ENCODE assay signal across 21 cellular contexts in the genomic region with DNA sequence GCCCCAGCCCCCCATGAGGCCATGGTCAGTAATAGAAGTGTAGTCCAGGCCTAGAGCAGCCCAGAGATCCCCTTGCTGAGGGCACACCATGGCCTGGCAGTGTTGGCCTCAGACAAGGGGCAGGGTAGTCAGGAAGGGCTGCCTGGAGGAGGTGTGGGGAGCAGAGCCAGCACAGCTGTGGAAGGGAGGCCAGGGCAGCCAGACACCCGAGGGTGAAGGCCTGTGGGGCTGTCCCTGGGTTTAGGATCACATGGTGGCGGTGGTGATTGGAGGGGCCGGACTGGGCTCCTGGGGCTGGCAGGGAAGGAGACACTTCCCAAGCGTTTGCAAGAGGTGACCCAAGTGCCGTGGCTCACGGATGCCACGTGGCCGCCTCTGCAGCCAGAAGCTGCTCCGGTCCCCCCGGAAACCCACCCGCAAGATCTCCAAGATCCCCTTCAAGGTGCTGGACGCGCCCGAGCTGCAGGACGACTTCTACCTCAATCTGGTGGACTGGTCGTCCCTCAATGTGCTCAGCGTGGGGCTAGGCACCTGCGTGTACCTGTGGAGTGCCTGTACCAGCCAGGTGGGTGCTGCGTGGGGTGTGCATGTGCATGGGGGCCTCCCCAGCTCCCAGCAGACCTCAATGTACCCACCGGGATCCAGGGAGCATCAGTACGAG. TPM values are rescaled to one million over a fixed set of nuclear protein-coding genes. Genes with fewer than 3 reads are reported as not detected.
DNase-seq lines count a peak whose midpoint lies in the region; ATAC-seq, FAIRE-seq and TF ChIP-seq lines count a peak whose summit lies in the region.
"Had no signal": no experiment of that assay in that cellular context is flagged by ENCODE, and none has a peak within 500 bp of the region (broad histone marks: within the 10 kb centered on the region; RNA-seq: fewer than 3 reads in every experiment).

No MANE protein-coding gene starts in this region.

- no peaks in the 10 kb centered on the region for H3K27me3 ChIP-seq in K562 (ENCODE audit: control insufficient read depth in 2 of 2, insufficient read depth in 2 of 2, low read length in 2 of 2)
- H3K27me3 ChIP-seq in neuronal stem cell (ENCODE audit: control insufficient read depth in 3 of 3, insufficient read depth in 3 of 3, low read depth in 1 of 3, low read length in 3 of 3) = no peaks in the 10 kb centered on the region

- no peak overlapping the region for H3K4me2 ChIP-seq in A549
- no peak overlapping the region for H3K4me2 ChIP-seq in K562 (ENCODE audit: insufficient read depth, low read length)
- H3K4me2 ChIP-seq in neuronal stem cell (ENCODE audit: insufficient read depth, low read length, poor library complexity, severe bottlenecking) = no peak overlapping the region
- H3K4me2 ChIP-seq: GM23338 had no signal

- no peak overlapping the region for H4K91ac ChIP-seq in neuronal stem cell (ENCODE audit: low read depth, low read length, poor library complexity)

- H3K4ac ChIP-seq in neuronal stem cell (ENCODE audit: low read length) = no peak overlapping the region

- TF ChIP-seq POLR2A in A549 (IDR thresholded peaks at IDR 0.05; ENCODE audit: low read length) (no peak), K562 (conservative IDR thresholded peaks at IDR 0.05) (no peak)

- peak overlapping the region; percentile 31 for H2BK120ac ChIP-seq in neuronal stem cell (ENCODE audit: low read depth, low read length)

- POLR2A ChIA-PET in A549 (lab: Yijun Ruan, JAX) = no interaction called here
- POLR2A ChIA-PET in K562 (lab: Yijun Ruan, JAX) = interaction anchor here (0.6 to 1.8 kb wide), 6 partner anchors 8 to 106 kb away, joined by 3 to 6 read pairs (median 3); no protein-coding TSS in a partner anchor

- no peak overlapping the region for H3K18ac ChIP-seq in neuronal stem cell (ENCODE audit: low read length)

- H2BK15ac ChIP-seq in neuronal stem cell (ENCODE audit: low read length) = no peak overlapping the region

- H2BK5ac ChIP-seq in neuronal stem cell (ENCODE audit: low read length) = no peak overlapping the region

- H3K4me3 ChIP-seq in A549 (no peak overlapping the region), K562 (no peak overlapping the region), neuronal stem cell (ENCODE audit: low read length in 2 of 2) (no peak overlapping the region)
- H3K4me3 ChIP-seq: GM23338 had no signal

- no peak overlapping the region for H4K8ac ChIP-seq in neuronal stem cell (ENCODE audit: low read depth, low read length)

- H3K9ac ChIP-seq in K562 (ENCODE audit: insufficient read depth in 1 of 2, low read depth in 2 of 2, low read length in 2 of 2) (peak overlapping the region in 1 of 2 experiments; percentile 17; a peak in 1 of 4 replicates), neuronal stem cell (ENCODE audit: low read depth, low read length, poor library complexity) (no peak overlapping the region)

- peak overlapping the region; percentile 75 for H3K23ac ChIP-seq in neuronal stem cell (ENCODE audit: low read depth, low read length, poor library complexity)

- H2BK12ac ChIP-seq in neuronal stem cell (ENCODE audit: low read length) = no peak overlapping the region

- BruUV-seq in K562 (replicated peaks; lab: Mats Ljungman, UMichigan) = no TSS peak

- intact Hi-C loops in K562 (cut with micrococcal nuclease) = no loop called here

- TF ChIP-seq CTCF in A549 (IDR thresholded peaks at IDR 0.05) (no peak), K562 (IDR thresholded peaks at IDR 0.05 in 2 of 3, conservative IDR thresholded peaks at IDR 0.05 in 1 of 3; ENCODE audit: insufficient read depth in 2 of 3, low read depth in 1 of 3, low read length in 3 of 3) (no peak)

- H2AFZ ChIP-seq in K562 (ENCODE audit: low read depth, low read length) (no peak overlapping the region), neuronal stem cell (ENCODE audit: low read length) (no peak overlapping the region)
- H2AFZ ChIP-seq: GM23338 had no signal

- no peaks in the 10 kb centered on the region for H3K9me3 ChIP-seq in A549
- H3K9me3 ChIP-seq in K562 (replicated peaks; ENCODE audit: control insufficient read depth, insufficient read depth, low read depth, low read length) = no peaks in the 10 kb centered on the region
- H3K9me3 ChIP-seq in neuronal stem cell (replicated peaks in 1 of 2; ENCODE audit: control insufficient read depth in 2 of 2, insufficient read depth in 1 of 2, low read depth in 1 of 2, low read length in 2 of 2) = no peaks in the 10 kb centered on the region
- H3K9me3 ChIP-seq: Caco-2 had no signal

- peaks cover 2% of the 10 kb centered on the region for H3K9me1 ChIP-seq in K562 (ENCODE audit: control insufficient read depth, insufficient read depth, low read length)

- H3K36me3 ChIP-seq in K562 (ENCODE audit: control insufficient read depth, insufficient read depth, low read length) (peaks cover 67% of the 10 kb centered on the region; the same call in 1 of the 3 replicates), neuronal stem cell (replicated peaks in 1 of 2; ENCODE audit: control insufficient read depth in 2 of 2, insufficient read depth in 2 of 2, low read length in 2 of 2) (peaks cover 43 to 81% of the 10 kb centered on the region in 2 donors)

- TF ChIP-seq RAD21 in A549 (conservative IDR thresholded peaks at IDR 0.05 in 1 of 2, IDR thresholded peaks at IDR 0.05 in 1 of 2) (no peak), K562 (CRISPR knock-in tag; conservative IDR thresholded peaks at IDR 0.05 in 1 of 2, IDR thresholded peaks at IDR 0.05 in 1 of 2) (no peak)

- ATAC-seq in A549 (no peak), K562 (no peak)
- ATAC-seq: HCT116 had no signal

- TF ChIP-seq EP300 in A549 (IDR thresholded peaks at IDR 0.05) (no peak), K562 (IDR thresholded peaks at IDR 0.05; ENCODE audit: low read length) (no peak)

- in situ Hi-C loops in K562 (cut with MboI) = no loop called here

- H3K4me1 ChIP-seq in A549 (no peaks in the 10 kb centered on the region), K562 (replicated peaks in 1 of 2; ENCODE audit: control insufficient read depth in 2 of 2, insufficient read depth in 2 of 2, low read length in 2 of 2) (peaks cover 0 to 45% of the 10 kb centered on the region in 2 experiments; a peak in 2 of 5 replicates), neuronal stem cell (ENCODE audit: control insufficient read depth in 2 of 2, insufficient read depth in 1 of 2, low read depth in 1 of 2, low read length in 2 of 2) (no peaks in the 10 kb centered on the region)
- H3K4me1 ChIP-seq: Caco-2 had no signal

- H3K27ac ChIP-seq in A549 (no peak overlapping the region), K562 (ENCODE audit: extremely low read depth, low read depth, low read length) (no peak overlapping the region), neuronal stem cell (replicated peaks; ENCODE audit: low read length) (no peak overlapping the region)

- no peak for DNase-seq in A549 (ENCODE audit: low read depth in 1 of 2, low spot score in 1 of 2)
- no peak for DNase-seq in K562 (ENCODE audit: extremely low read depth in 1 of 4, low spot score in 3 of 4)
- DNase-seq in neuronal stem cell (ENCODE audit: low spot score) = no peak
- DNase-seq in NCI-H1436 treated with DMSO at 0.1 percent for 48 hours (lab: John Stamatoyannopoulos, UW) = no peak
- DNase-seq in SK-N-DZ (ENCODE audit: low spot score) = no peak
- DNase-seq in COLO829 (ENCODE audit: low spot score) = no peak
- DNase-seq: 8988T; C1 segment of cervical spinal cord; Caco-2; CD4-positive, alpha-beta memory T cell; DMS153; DND-41; H9 had no signal

- CTCF ChIA-PET in A549 (lab: Yijun Ruan, JAX) = interaction anchor here (0.6 to 1.3 kb wide), 5 partner anchors 11 to 201 kb away, joined by 3 read pairs; partner anchors contain the start of gene GIPC3
- CTCF ChIA-PET in K562 (lab: Yijun Ruan, JAX; ENCODE audit: low intra/inter-chr PET ratio) = no interaction called here

- 87% methylated on average over 6 of the region's 21 CpGs for WGBS in A549 (ENCODE audit: missing lambda C conversion rate)
- WGBS in K562 (ENCODE audit: insufficient coverage, low coverage, missing lambda C conversion rate) = 94% methylated on average over 17 of the region's 21 CpGs
- no CpG with 5 or more reads among the region's 21 CpGs for WGBS in neuronal stem cell (ENCODE audit: extremely low coverage in 2 of 2, insufficient read length in 2 of 2, insufficient replicate concordance in 1 of 2), 2 donors

- no peak overlapping the region for H3K14ac ChIP-seq in neuronal stem cell (ENCODE audit: low read length)

- FAIRE-seq in A549 (lab: Jason Lieb, UNC) (no peak), K562 (lab: Jason Lieb, UNC) (no peak)
- FAIRE-seq: G401.6, GM12891, GM18507 had no signal

- H4K20me1 ChIP-seq in K562 (replicated peaks; ENCODE audit: control insufficient read depth, insufficient read depth, low read length) = peaks cover 7% of the 10 kb centered on the region; the same call in 1 of the 2 replicates

- H3K79me2 ChIP-seq in K562 (ENCODE audit: control insufficient read depth, insufficient read depth, low read length) = peaks cover 14% of the 10 kb centered on the region

- no peak overlapping the region for H2AK5ac ChIP-seq in neuronal stem cell (ENCODE audit: low read depth, low read length)

- H3K79me1 ChIP-seq in neuronal stem cell (ENCODE audit: low read depth, low read length) = peaks cover 19% of the 10 kb centered on the region

RNA-seq across cellular contexts. Expression of gene TEKTIP1, which starts 11.6 kb away (rescaled TPM):
- polyA plus RNA-seq in A549 (2011; rRNA removed) (not detected in 2 replicates), A549 (2017; fragmentation: RNase III; extraction: RNeasy Plus Mini Kit Qiagen cat#74134 plus additional on column Dnase treatment) (not detected in 3 replicates), K562 (2011; rRNA removed) (not detected in 2 replicates), K562 (2014; fragmentation: Illumina TruSeq; extraction: Trizol) (not detected in 2 replicates), K562 (2014; fragmentation: Nextera tagmentation; extraction: Ambion mirVana) (not detected), K562 (2014; rRNA removed) (not detected in 2 replicates)
- polyA plus RNA-seq in A549 (2012; cell fraction: cytosol; rRNA removed) = not detected in 2 replicates
- 0.17 and 0.24 TPM in 2 replicates for polyA plus RNA-seq in A549 (2012; cell fraction: nucleus; rRNA removed)
- not detected in 2 replicates for polyA minus RNA-seq in A549 (2011; rRNA and poly(A)+ RNA removed)
- total RNA-seq in K562 (2011; cell fraction: chromatin; rRNA removed; ENCODE audit: low replicate concordance) = not detected in 2 replicates
- total RNA-seq in K562 (2011; cell fraction: nucleolus; rRNA removed) = not detected in 2 replicates
- total RNA-seq in K562 (2011; cell fraction: nucleoplasm; rRNA removed) = not detected in 2 replicates
- total RNA-seq in K562 (2014; rRNA removed) (not detected in 2 replicates), K562 (2014; rRNA removed; fragmentation: Illumina TruSeq; extraction: Trizol) (not detected in 2 replicates), K562 (2015; rRNA removed; fragmentation: Illumina TruSeq; extraction: Trizol) (0.26 TPM in 1 of 2 replicates, not detected in the other), K562 (2021) (0.29 and 0.66 TPM in 2 replicates)
- not detected in 2 replicates for polyA plus RNA-seq in K562 (2011; cell fraction: cytosol; rRNA removed)
- polyA plus RNA-seq in K562 (2011; cell fraction: nucleus; rRNA removed) = 0.53 TPM in 1 of 2 replicates, not detected in the other
- polyA plus RNA-seq in K562 (2012) = 0.44 and 0.68 TPM in 2 replicates
- not detected in 2 replicates for polyA minus RNA-seq in K562 (2011; rRNA and poly(A)+ RNA removed)
- polyA minus RNA-seq in K562 (2011; cell fraction: cytosol; rRNA and poly(A)+ RNA removed) = not detected in 2 replicates
- not detected in 2 replicates for polyA minus RNA-seq in K562 (2011; cell fraction: nucleus; rRNA and poly(A)+ RNA removed)
- polyA plus RNA-seq in neuronal stem cell (2013, experiment 1 of 2) = 0.07 TPM
- 0.07 TPM for polyA plus RNA-seq in neuronal stem cell (2013, experiment 2 of 2)
- not detected in 2 replicates for polyA plus RNA-seq in SK-N-DZ (2014; cell fraction: cytosol; rRNA removed)
- polyA plus RNA-seq in SK-N-DZ (2014; cell fraction: nucleus; rRNA removed) = 0.64 and 2.7 TPM in 2 replicates
- total RNA-seq: GM23338, H4 had no signal
- polyA plus RNA-seq: BJ, GM23338 had no signal

RNA-seq across cellular contexts. Expression of gene FZR1, which starts 21.3 kb away (rescaled TPM):
- polyA plus RNA-seq in A549 (2011; rRNA removed) (13.9 and 14.4 TPM in 2 replicates), A549 (2017; fragmentation: RNase III; extraction: RNeasy Plus Mini Kit Qiagen cat#74134 plus additional on column Dnase treatment) (15.5 to 19.1 TPM (median 18.1 TPM) in 3 replicates), K562 (2011; rRNA removed) (22.2 and 37.4 TPM in 2 replicates), K562 (2014; fragmentation: Illumina TruSeq; extraction: Trizol) (21.6 and 40.6 TPM in 2 replicates), K562 (2014; fragmentation: Nextera tagmentation; extraction: Ambion mirVana) (under 1 TPM; 0.18 to 0.28 TPM), K562 (2014; rRNA removed) (23.6 and 30.6 TPM in 2 replicates)
- polyA plus RNA-seq in A549 (2012; cell fraction: cytosol; rRNA removed) = 30.1 and 34.7 TPM in 2 replicates
- 67.4 and 92.3 TPM in 2 replicates for polyA plus RNA-seq in A549 (2012; cell fraction: nucleus; rRNA removed)
- 13.8 and 22.6 TPM in 2 replicates for polyA minus RNA-seq in A549 (2011; rRNA and poly(A)+ RNA removed)
- total RNA-seq in K562 (2011; cell fraction: chromatin; rRNA removed; ENCODE audit: low replicate concordance) = 50.6 and 186 TPM in 2 replicates
- 95.1 and 105 TPM in 2 replicates for total RNA-seq in K562 (2011; cell fraction: nucleolus; rRNA removed)
- total RNA-seq in K562 (2011; cell fraction: nucleoplasm; rRNA removed) = 50.0 and 65.9 TPM in 2 replicates
- total RNA-seq in K562 (2014; rRNA removed) (24.1 and 42.2 TPM in 2 replicates), K562 (2014; rRNA removed; fragmentation: Illumina TruSeq; extraction: Trizol) (5.0 and 5.7 TPM in 2 replicates), K562 (2015; rRNA removed; fragmentation: Illumina TruSeq; extraction: Trizol) (18.0 and 22.3 TPM in 2 replicates), K562 (2021) (45.4 and 48.0 TPM in 2 replicates)
- polyA plus RNA-seq in K562 (2011; cell fraction: cytosol; rRNA removed) = 18.2 and 33.8 TPM in 2 replicates
- polyA plus RNA-seq in K562 (2011; cell fraction: nucleus; rRNA removed) = 112 and 152 TPM in 2 replicates
- polyA plus RNA-seq in K562 (2012) = 39.8 and 40.4 TPM in 2 replicates
- polyA minus RNA-seq in K562 (2011; rRNA and poly(A)+ RNA removed) = 6.9 and 8.2 TPM in 2 replicates
- 32.1 and 44.7 TPM in 2 replicates for polyA minus RNA-seq in K562 (2011; cell fraction: cytosol; rRNA and poly(A)+ RNA removed)
- polyA minus RNA-seq in K562 (2011; cell fraction: nucleus; rRNA and poly(A)+ RNA removed) = 18.8 and 33.2 TPM in 2 replicates
- 41.4 TPM for polyA plus RNA-seq in neuronal stem cell (2013, experiment 1 of 2)
- polyA plus RNA-seq in neuronal stem cell (2013, experiment 2 of 2) = 37.0 TPM
- polyA plus RNA-seq in SK-N-DZ (2014; cell fraction: cytosol; rRNA removed) = 25.4 and 30.6 TPM in 2 replicates
- 48.4 and 51.8 TPM in 2 replicates for polyA plus RNA-seq in SK-N-DZ (2014; cell fraction: nucleus; rRNA removed)

RNA-seq across cellular contexts. Expression of gene DOHH, which starts 26.9 kb away (rescaled TPM):
- polyA plus RNA-seq in A549 (2011; rRNA removed) (3.3 and 4.6 TPM in 2 replicates), A549 (2017; fragmentation: RNase III; extraction: RNeasy Plus Mini Kit Qiagen cat#74134 plus additional on column Dnase treatment) (12.1 to 14.2 TPM (median 13.3 TPM) in 3 replicates), K562 (2011; rRNA removed) (5.1 and 6.3 TPM in 2 replicates), K562 (2014; fragmentation: Illumina TruSeq; extraction: Trizol) (1.2 and 8.2 TPM in 2 replicates), K562 (2014; fragmentation: Nextera tagmentation; extraction: Ambion mirVana) (under 1 TPM; 0.14 to 0.15 TPM), K562 (2014; rRNA removed) (31.2 and 32.8 TPM in 2 replicates)
- 14.9 and 17.8 TPM in 2 replicates for polyA plus RNA-seq in A549 (2012; cell fraction: cytosol; rRNA removed)
- polyA plus RNA-seq in A549 (2012; cell fraction: nucleus; rRNA removed) = 19.2 and 29.3 TPM in 2 replicates
- polyA minus RNA-seq in A549 (2011; rRNA and poly(A)+ RNA removed) = 1.1 and 2.2 TPM in 2 replicates
- total RNA-seq in K562 (2011; cell fraction: chromatin; rRNA removed; ENCODE audit: low replicate concordance) = 1.7 and 7.3 TPM in 2 replicates
- 15.4 and 16.5 TPM in 2 replicates for total RNA-seq in K562 (2011; cell fraction: nucleolus; rRNA removed)
- 6.7 and 6.9 TPM in 2 replicates for total RNA-seq in K562 (2011; cell fraction: nucleoplasm; rRNA removed)
- total RNA-seq in K562 (2014; rRNA removed) (47.2 and 58.7 TPM in 2 replicates), K562 (2014; rRNA removed; fragmentation: Illumina TruSeq; extraction: Trizol) (1.1 and 1.8 TPM in 2 replicates), K562 (2015; rRNA removed; fragmentation: Illumina TruSeq; extraction: Trizol) (10.4 and 10.6 TPM in 2 replicates), K562 (2021) (21.4 and 31.0 TPM in 2 replicates)
- polyA plus RNA-seq in K562 (2011; cell fraction: cytosol; rRNA removed) = 7.6 and 28.6 TPM in 2 replicates
- polyA plus RNA-seq in K562 (2011; cell fraction: nucleus; rRNA removed) = 4.8 and 12.7 TPM in 2 replicates
- polyA plus RNA-seq in K562 (2012) = 15.9 and 28.3 TPM in 2 replicates
- 1.1 and 2.0 TPM in 2 replicates for polyA minus RNA-seq in K562 (2011; rRNA and poly(A)+ RNA removed)
- polyA minus RNA-seq in K562 (2011; cell fraction: cytosol; rRNA and poly(A)+ RNA removed) = 10.9 and 15.2 TPM in 2 replicates
- polyA minus RNA-seq in K562 (2011; cell fraction: nucleus; rRNA and poly(A)+ RNA removed) = 5.5 and 6.3 TPM in 2 replicates
- 3.9 TPM for polyA plus RNA-seq in neuronal stem cell (2013, experiment 1 of 2)
- polyA plus RNA-seq in neuronal stem cell (2013, experiment 2 of 2) = 3.7 TPM
- 9.7 and 19.7 TPM in 2 replicates for polyA plus RNA-seq in SK-N-DZ (2014; cell fraction: cytosol; rRNA removed)
- 12.6 and 14.5 TPM in 2 replicates for polyA plus RNA-seq in SK-N-DZ (2014; cell fraction: nucleus; rRNA removed)

RNA-seq across cellular contexts. Expression of gene MFSD12, which starts 30.0 kb away (rescaled TPM):
- 52.5 and 54.9 TPM in 2 replicates for polyA plus RNA-seq in A549 (2011; rRNA removed)
- 123 and 172 TPM in 2 replicates for polyA plus RNA-seq in A549 (2012; cell fraction: cytosol; rRNA removed)
- polyA plus RNA-seq in A549 (2012; cell fraction: nucleus; rRNA removed) = 386 and 515 TPM in 2 replicates
- 101 to 115 TPM (median 109 TPM) in 3 replicates for polyA plus RNA-seq in A549 (2017; fragmentation: RNase III; extraction: RNeasy Plus Mini Kit Qiagen cat#74134 plus additional on column Dnase treatment)
- polyA minus RNA-seq in A549 (2011; rRNA and poly(A)+ RNA removed) = 45.4 and 59.7 TPM in 2 replicates
- 80.9 and 267 TPM in 2 replicates for total RNA-seq in K562 (2011; cell fraction: chromatin; rRNA removed; ENCODE audit: low replicate concordance)
- 253 and 311 TPM in 2 replicates for total RNA-seq in K562 (2011; cell fraction: nucleolus; rRNA removed)
- total RNA-seq in K562 (2011; cell fraction: nucleoplasm; rRNA removed) = 151 and 160 TPM in 2 replicates
- 99.9 and 103 TPM in 2 replicates for total RNA-seq in K562 (2014; rRNA removed)
- total RNA-seq in K562 (2014; rRNA removed; fragmentation: Illumina TruSeq; extraction: Trizol) = 18.8 and 21.5 TPM in 2 replicates
- total RNA-seq in K562 (2015; rRNA removed; fragmentation: Illumina TruSeq; extraction: Trizol) = 34.8 and 40.7 TPM in 2 replicates
- total RNA-seq in K562 (2021) = 110 and 112 TPM in 2 replicates
- 31.8 and 53.9 TPM in 2 replicates for polyA plus RNA-seq in K562 (2011; rRNA removed)
- 48.2 and 140 TPM in 2 replicates for polyA plus RNA-seq in K562 (2011; cell fraction: cytosol; rRNA removed)
- 127 and 224 TPM in 2 replicates for polyA plus RNA-seq in K562 (2011; cell fraction: nucleus; rRNA removed)
- polyA plus RNA-seq in K562 (2012) = 63.5 and 81.8 TPM in 2 replicates
- polyA plus RNA-seq in K562 (2014; fragmentation: Illumina TruSeq; extraction: Trizol) = 28.2 and 63.0 TPM in 2 replicates
- polyA plus RNA-seq in K562 (2014; fragmentation: Nextera tagmentation; extraction: Ambion mirVana) = 1 to 10 TPM in 1 of 2 experiments, under 1 TPM in 1; 0.69 to 1.7 TPM
- polyA plus RNA-seq in K562 (2014; rRNA removed) = 79.9 and 80.7 TPM in 2 replicates
- 19.6 and 27.4 TPM in 2 replicates for polyA minus RNA-seq in K562 (2011; rRNA and poly(A)+ RNA removed)
- 64.0 and 66.5 TPM in 2 replicates for polyA minus RNA-seq in K562 (2011; cell fraction: cytosol; rRNA and poly(A)+ RNA removed)
- 38.5 and 38.8 TPM in 2 replicates for polyA minus RNA-seq in K562 (2011; cell fraction: nucleus; rRNA and poly(A)+ RNA removed)
- 27.9 TPM for polyA plus RNA-seq in neuronal stem cell (2013, experiment 1 of 2)
- polyA plus RNA-seq in neuronal stem cell (2013, experiment 2 of 2) = 25.3 TPM
- 24.5 and 27.7 TPM in 2 replicates for polyA plus RNA-seq in SK-N-DZ (2014; cell fraction: cytosol; rRNA removed)
- 58.4 and 59.9 TPM in 2 replicates for polyA plus RNA-seq in SK-N-DZ (2014; cell fraction: nucleus; rRNA removed)

RNA-seq across cellular contexts. Expression of gene SMIM44, which starts 44.1 kb away (rescaled TPM):
- polyA plus RNA-seq in A549 (2011; rRNA removed) (not detected in 2 replicates), A549 (2017; fragmentation: RNase III; extraction: RNeasy Plus Mini Kit Qiagen cat#74134 plus additional on column Dnase treatment) (not detected in 3 replicates), K562 (2011; rRNA removed) (not detected in 2 replicates), K562 (2014; fragmentation: Illumina TruSeq; extraction: Trizol) (not detected in 2 replicates), K562 (2014; fragmentation: Nextera tagmentation; extraction: Ambion mirVana) (not detected), K562 (2014; rRNA removed) (not detected in 2 replicates)
- polyA plus RNA-seq in A549 (2012; cell fraction: cytosol; rRNA removed) = not detected in 2 replicates
- not detected in 2 replicates for polyA plus RNA-seq in A549 (2012; cell fraction: nucleus; rRNA removed)
- not detected in 2 replicates for polyA minus RNA-seq in A549 (2011; rRNA and poly(A)+ RNA removed)
- not detected in 2 replicates for total RNA-seq in K562 (2011; cell fraction: chromatin; rRNA removed; ENCODE audit: low replicate concordance)
- not detected in 2 replicates for total RNA-seq in K562 (2011; cell fraction: nucleolus; rRNA removed)
- not detected in 2 replicates for total RNA-seq in K562 (2011; cell fraction: nucleoplasm; rRNA removed)
- total RNA-seq in K562 (2014; rRNA removed) (not detected in 2 replicates), K562 (2014; rRNA removed; fragmentation: Illumina TruSeq; extraction: Trizol) (not detected in 2 replicates), K562 (2015; rRNA removed; fragmentation: Illumina TruSeq; extraction: Trizol) (not detected in 2 replicates), K562 (2021) (not detected in 2 replicates)
- polyA plus RNA-seq in K562 (2011; cell fraction: cytosol; rRNA removed) = not detected in 2 replicates
- polyA plus RNA-seq in K562 (2011; cell fraction: nucleus; rRNA removed) = not detected in 2 replicates
- not detected in 2 replicates for polyA plus RNA-seq in K562 (2012)
- not detected in 2 replicates for polyA minus RNA-seq in K562 (2011; rRNA and poly(A)+ RNA removed)
- polyA minus RNA-seq in K562 (2011; cell fraction: cytosol; rRNA and poly(A)+ RNA removed) = not detected in 2 replicates
- polyA minus RNA-seq in K562 (2011; cell fraction: nucleus; rRNA and poly(A)+ RNA removed) = not detected in 2 replicates
- polyA plus RNA-seq in neuronal stem cell (2013, experiment 1 of 2) = not detected
- polyA plus RNA-seq in neuronal stem cell (2013, experiment 2 of 2) = not detected
- not detected in 2 replicates for polyA plus RNA-seq in SK-N-DZ (2014; cell fraction: cytosol; rRNA removed)
- not detected in 2 replicates for polyA plus RNA-seq in SK-N-DZ (2014; cell fraction: nucleus; rRNA removed)
- total RNA-seq: A673; Caco-2; CD4-positive, alpha-beta memory T cell; GM23338; H4; H9 had no signal
- polyA plus RNA-seq: BJ; CD4-positive, alpha-beta memory T cell; GM23338 had no signal

Comparison
In these comparisons a context has a peak if more than half of its experiments do, and no peak if none do; other contexts are left out.
1. Of the 35 proteins assayed by ChIP-seq in both K562 and A549: peak only in K562: none; only in A549: none; in both: ZFP36; in neither: 34.